Comparison of ENCODE assay signal across 1 cellular context in genomic region chr10:44817961-44818649, GRCh38.
TF ChIP-seq lines count a peak whose summit lies in the region.

No MANE protein-coding gene starts in this region.

TF ChIP-seq in GM23338, 12 proteins besides CTCF, POLR2A, EP300 and RAD21 (continued from another document):
- TF ChIP-seq ZNF462 (CRISPR knock-in tag; IDR thresholded peaks at IDR 0.05) (no peak), EZH2phosphoT487 (IDR thresholded peaks at IDR 0.05; ENCODE audit: unreplicated experiment) (no peak)
TF ChIP-seq in GM23338: peak in this region for 0.
